4 cellular contexts compared by ENCODE assay signal in the genomic region with DNA sequence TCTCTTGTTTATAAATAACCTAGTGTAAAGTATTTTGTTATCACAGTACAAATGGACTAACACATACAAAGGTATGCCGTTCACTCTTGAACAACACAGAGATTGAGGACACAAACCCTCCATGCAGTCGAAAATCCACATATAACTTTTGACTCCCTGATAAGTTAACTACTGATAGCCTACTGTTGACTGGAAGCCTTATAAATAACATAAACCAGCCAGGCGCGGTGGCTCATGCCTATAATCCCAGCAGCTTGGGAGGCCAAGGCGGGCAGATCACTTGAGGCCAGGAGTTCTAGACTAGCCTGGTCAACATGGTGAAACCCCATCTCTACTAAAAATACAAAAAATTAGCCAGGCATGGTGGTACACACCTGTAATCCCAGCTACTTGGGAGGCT.
DNase-seq lines count a peak whose midpoint lies in the region; ATAC-seq and TF ChIP-seq lines count a peak whose summit lies in the region.
"Not testable (repeated sequence)": the region's sequence is repeated elsewhere in the genome, so short reads cannot be mapped to it uniquely, and the experiment has no call there.

No MANE protein-coding gene starts in this region.

- not testable (repeated sequence) for H3K9me3 ChIP-seq in RWPE2 (ENCODE audit: severe bottlenecking); esophagus muscularis mucosa
- peaks cover 4 to 11% of the 10 kb centered on the region in 2 donors for H3K9me3 ChIP-seq in lung (ENCODE audit: control insufficient read depth in 2 of 2, insufficient read depth in 1 of 2, low read length in 1 of 2)

- intact Hi-C loops in esophagus muscularis mucosa (cut with DNase I), result not testable (repeated sequence)

- DNase-seq in RWPE2 (ENCODE audit: low spot score) (peak; percentile 29), esophagus muscularis mucosa (ENCODE audit: extremely low spot score) (peak; percentile 60), lung (ENCODE audit: low spot score) (peak; percentile 3), ureter (ENCODE audit: low spot score) (peak; percentile 3)

- ATAC-seq in RWPE2 (ENCODE audit: low read depth); lung (ENCODE audit: insufficient read depth, low FRiP score): not testable (repeated sequence)

- not testable (repeated sequence) for TF ChIP-seq CTCF in RWPE2 (IDR thresholded peaks at IDR 0.05; ENCODE audit: poor library complexity, severe bottlenecking); esophagus muscularis mucosa (IDR thresholded peaks at IDR 0.05); lung (IDR thresholded peaks at IDR 0.05; ENCODE audit: control extremely low read depth, extremely low read depth)

- H3K27ac ChIP-seq in RWPE2 (ENCODE audit: poor library complexity, severe bottlenecking); esophagus muscularis mucosa (replicated peaks in 1 of 4); lung (ENCODE audit: low read depth in 1 of 2, low read length in 1 of 2): not testable (repeated sequence)

- TF ChIP-seq EP300 in esophagus muscularis mucosa (IDR thresholded peaks at IDR 0.05), result not testable (repeated sequence)

- H3K4me1 ChIP-seq in RWPE2 (ENCODE audit: insufficient read depth, poor library complexity, severe bottlenecking); esophagus muscularis mucosa; lung (ENCODE audit: control insufficient read depth in 2 of 2, insufficient read depth in 2 of 2, low read length in 2 of 2): not testable (repeated sequence)

- not testable (repeated sequence) for H3K36me3 ChIP-seq in RWPE2 (ENCODE audit: low read depth); esophagus muscularis mucosa; lung (ENCODE audit: control insufficient read depth in 2 of 2, insufficient read depth in 2 of 2, low read length in 2 of 2)

- TF ChIP-seq POLR2A in esophagus muscularis mucosa (IDR thresholded peaks at IDR 0.05; ENCODE audit: low read depth), result not testable (repeated sequence)

- H3K27me3 ChIP-seq in RWPE2 (ENCODE audit: insufficient read depth, poor library complexity, severe bottlenecking); esophagus muscularis mucosa; lung (ENCODE audit: control insufficient read depth, insufficient read depth): not testable (repeated sequence)

- WGBS in esophagus muscularis mucosa, result 92% methylated on average over 5 of the region's 5 CpGs
- WGBS in lung, 2 donors, result 94 to 95% methylated on average over 5 of the region's 5 CpGs

- H3K4me3 ChIP-seq in RWPE2 (ENCODE audit: severe bottlenecking); esophagus muscularis mucosa; lung: not testable (repeated sequence)

Comparison
In these comparisons a context has a peak if more than half of its experiments do, and no peak if none do; other contexts are left out.
1. DNase-seq: peak in every context shown above with its lines; median percentile 60 in esophagus muscularis mucosa; 29 in RWPE2; 3 in lung; 3 in ureter.